In genomic region chr18:33440384-33441043, GRCh38 we compare ENCODE assay signal across 9 cellular contexts. TPM values are rescaled to one million over a fixed set of nuclear protein-coding genes. Genes with fewer than 3 reads are reported as not detected.
DNase-seq lines count a peak whose midpoint lies in the region; ATAC-seq and TF ChIP-seq lines count a peak whose summit lies in the region.
"Had no signal": no experiment of that assay in that cellular context is flagged by ENCODE, and none has a peak within 500 bp of the region (broad histone marks: within the 10 kb centered on the region; RNA-seq: fewer than 3 reads in every experiment).

TSS of gene CCDC178 (minus strand) at chr18:33440721. CDS start at chr18:33412088, 28,633 bp downstream.

- DNase-seq in NCI-H1436 (lab: John Stamatoyannopoulos, UW) (peak; percentile 16), NCI-H1436 treated with DMSO at 0.1 percent for 48 hours (lab: John Stamatoyannopoulos, UW) (no peak), cardiac fibroblast (ENCODE audit: low read depth in 2 of 2) (peak in 1 of 2 donors; percentile 12), left lung (peak in 1 of 2 donors; percentile 74), transverse colon (peak; percentile 7)
- no peak for DNase-seq in activated T-cell treated with anti-CD3 and anti-CD28 coated beads, Interleukin-2, amount 50 U/mL, for 24 hours

- H3K4me3 Mint-ChIP-seq in activated T-cell treated with anti-CD3 and anti-CD28 coated beads, Interleukin-2, amount 50 U/mL, for 24 hours: no peak within 1 kb of the TSS
- H3K4me3 Mint-ChIP-seq: B cell had no signal

- H3K36me3 ChIP-seq in left lung: no peaks in the 10 kb centered on the region
- no peaks in the 10 kb centered on the region for H3K36me3 ChIP-seq in transverse colon

- H3K27me3 ChIP-seq in left lung (peaks cover 4 to 31% of the 10 kb centered on the region in 2 donors), transverse colon (peaks cover 28% of the 10 kb centered on the region)

- 0 to 9% methylated on average over 2 to 68 of the region's 69 CpGs for WGBS in transverse colon (ENCODE audit: low coverage in 1 of 2), 2 donors

- H3K27me3 Mint-ChIP-seq in activated T-cell treated with anti-CD3 and anti-CD28 coated beads, Interleukin-2, amount 50 U/mL, for 24 hours: peaks cover 16% of the 10 kb centered on the region

- H3K4me1 ChIP-seq in left lung (no peaks in the 10 kb centered on the region), transverse colon (peaks cover 0 to 4% (median 0%) of the 10 kb centered on the region in 4 donors)

- TF ChIP-seq CTCF in cardiac fibroblast (IDR thresholded peaks at IDR 0.05; ENCODE audit: low read depth, low read length) (no peak), left lung (IDR thresholded peaks at IDR 0.05) (no peak), transverse colon (IDR thresholded peaks at IDR 0.05) (peak in 1 of 5 experiments; percentile 12)

- H3K9me3 ChIP-seq in left lung (no peaks in the 10 kb centered on the region), transverse colon (no peaks in the 10 kb centered on the region)

- no peak for TF ChIP-seq EP300 in transverse colon (IDR thresholded peaks at IDR 0.05; ENCODE audit: low read depth)

- peaks cover 8% of the 10 kb centered on the region for H3K9me3 Mint-ChIP-seq in activated T-cell treated with anti-CD3 and anti-CD28 coated beads, Interleukin-2, amount 50 U/mL, for 24 hours

- ATAC-seq in left lung (peak; percentile 74), GM18907 (IDR thresholded peaks at IDR 0.05; ENCODE audit: unreplicated experiment) (no peak), GM18502 (IDR thresholded peaks at IDR 0.05; ENCODE audit: poor library complexity, unreplicated experiment) (no peak)

- H3K27ac Mint-ChIP-seq in activated T-cell treated with anti-CD3 and anti-CD28 coated beads, Interleukin-2, amount 50 U/mL, for 24 hours: no peak within 1 kb of the TSS
- H3K27ac Mint-ChIP-seq: B cell had no signal

- no peaks in the 10 kb centered on the region for H3K36me3 Mint-ChIP-seq in activated T-cell treated with anti-CD3 and anti-CD28 coated beads, Interleukin-2, amount 50 U/mL, for 24 hours (ENCODE audit: low read depth)

- peak within 1 kb of the TSS; percentile 38 to 40 for H3K4me3 ChIP-seq in cardiac fibroblast (replicated peaks in 1 of 2; ENCODE audit: low read depth in 2 of 2, low read length in 2 of 2)
- H3K4me3 ChIP-seq in left lung: peak within 1 kb of the TSS; percentile 22 to 31
- H3K4me3 ChIP-seq in transverse colon: peak within 1 kb of the TSS; percentile 39 to 67 (median 55)

- intact Hi-C loops in left lung (cut with DNase I) (no loop called here), transverse colon (cut with DNase I; ENCODE audit: low total_unique reads) (no loop called here)

- no peaks in the 10 kb centered on the region for H3K4me1 Mint-ChIP-seq in activated T-cell treated with anti-CD3 and anti-CD28 coated beads, Interleukin-2, amount 50 U/mL, for 24 hours (ENCODE audit: low read depth)
- H3K4me1 Mint-ChIP-seq: B cell had no signal

- in situ Hi-C loops in transverse colon (cut with MboI; ENCODE audit: low pct_ligation_motif_present in 1 of 4, low pct_unique_long_range_greater_than_20kb in 1 of 4, low sequenced_read_pairs in 3 of 4): no loop called here

- H3K27ac ChIP-seq in left lung (no peak within 1 kb of the TSS), transverse colon (peak within 1 kb of the TSS in 2 of 4 donors; percentile 26 to 32)

- no peak for TF ChIP-seq POLR2A in transverse colon (IDR thresholded peaks at IDR 0.05)

RNA-seq across cellular contexts. Expression of gene CCDC178, which starts in this region (rescaled TPM):
- total RNA-seq in left lung: under 1 TPM in 1 of 2 donors, not detected in 1; 0.73 TPM
- total RNA-seq in transverse colon: 100 to 1,000 TPM in 1 of 4 donors, not detected in 3; 131 TPM
- total RNA-seq: B cell had no signal

Comparison
In these comparisons a context has a peak if more than half of its experiments do, and no peak if none do; other contexts are left out.
1. DNase-seq: peak in NCI-H1436 (single experiment) and transverse colon (single experiment); none in NCI-H1436 treated with DMSO at 0.1 percent for 48 hours (single experiment) and activated T-cell treated with anti-CD3 and anti-CD28 coated beads, Interleukin-2, amount 50 U/mL, for 24 hours (single experiment).
2. Peak in ATAC-seq and H3K4me3 ChIP-seq in left lung; RNA of the gene not detected or under 1 TPM.
3. Peak in every context shown above with its lines, with median percentiles within 50 percentile points of each other: H3K4me3 ChIP-seq.